In genomic region chr4:14833053-14833452, GRCh38 we compare ENCODE assay signal across 8 cellular contexts.
"Had no signal": no experiment of that assay in that cellular context is flagged by ENCODE, and none has a peak within 500 bp of the region (broad histone marks: within the 10 kb centered on the region; RNA-seq: fewer than 3 reads in every experiment).

No MANE protein-coding gene starts in this region.

- ATAC-seq: GM12878 had no signal

- FAIRE-seq: G401.6, GM12878, GM12891, GM12892, GM18507, GM19239 had no signal

- H3K4me3 ChIP-seq: GM12878 had no signal

- DNase-seq: GDM1, GF-D8 had no signal
